In the genomic region with DNA sequence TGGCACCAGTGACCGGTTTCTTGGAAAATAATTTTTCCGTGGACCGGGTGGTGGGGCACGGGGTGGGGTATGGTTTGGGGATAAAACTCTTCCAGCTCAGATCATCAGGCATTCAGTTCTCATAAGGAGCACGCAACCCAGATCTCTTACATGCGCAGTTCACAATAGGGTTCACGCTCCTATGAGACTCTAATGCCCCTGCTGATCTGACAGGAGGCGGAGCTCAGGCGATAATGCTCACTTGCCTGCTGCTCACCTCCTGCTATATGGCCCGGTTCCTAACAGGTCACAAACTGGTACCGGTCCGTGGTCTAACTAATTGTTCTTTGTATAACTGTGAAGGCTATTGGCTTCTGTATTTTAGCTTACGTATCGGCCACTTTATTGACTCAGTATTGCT, we compare ENCODE assay signal across 25 cellular contexts. TPM values are rescaled to one million over a fixed set of nuclear protein-coding genes. Genes with fewer than 3 reads are reported as not detected.
"Had no signal": no experiment of that assay in that cellular context is flagged by ENCODE, and none has a peak within 500 bp of the region (broad histone marks: within the 10 kb centered on the region; RNA-seq: fewer than 3 reads in every experiment).

No MANE protein-coding gene starts in this region.

- H3K4me3 ChIP-seq: Peyer's patch had no signal

- H3K9me3 ChIP-seq: Peyer's patch had no signal

- DNase-seq: activated B cell treated with CpG ODN at 0.5 μM for 24 hours; activated CD4-positive, alpha-beta T cell treated with anti-CD3 and anti-CD28 coated beads for 1 hour; activated CD4-positive, alpha-beta T cell treated with anti-CD3 and anti-CD28 coated beads, Interleukin-2, amount 10 ng/mL, durations not matched to agents 24 days and 14 days; activated CD4-positive, alpha-beta T cell treated with anti-CD3 and anti-CD28 coated beads, Interleukin-2, amount 50 U/mL, for 48 hours; activated effector memory CD4-positive, alpha-beta T cell treated with Interleukin-2 at 50 U/mL for 16 hours; activated naive CD4-positive, alpha-beta T cell treated with Interleukin-2 at 50 U/mL for 16 hours; activated T-cell treated with anti-CD3 and anti-CD28 coated beads, Interleukin-2, amount 50 U/mL, for 1 hour; amygdala; IMR-90; Kasumi-1; KBM-7; NCI-H1105 treated with DMSO at 0.1 percent for 48 hours; NCI-H1436 treated with DMSO at 0.1 percent for 48 hours; NCI-H187; NCI-H2081; NCI-H446; NCI-H524; NCI-H774; NK-92 treated with Interleukin-12 subunit alpha and Interleukin-12 subunit beta, amount 100 ng/mL, for 24 hours; Peyer's patch; SHP77 treated with DMSO at 0.1 percent for 48 hours had no signal

- H3K9me3 Mint-ChIP-seq: activated B cell treated with CpG ODN at 0.5 μM for 24 hours; activated CD4-positive, alpha-beta T cell treated with anti-CD3 and anti-CD28 coated beads, Interleukin-2, amount 10 ng/mL, durations not matched to agents 24 days and 14 days; central memory CD8-positive, alpha-beta T cell; T-helper 1 cell treated with Interleukin-12 subunit alpha and Interleukin-12 subunit beta and Interleukin-4 antibody, amounts not matched to agents 30 μg/mL and 1 μg/mL, for 36 hours had no signal

- H3K36me3 ChIP-seq: Peyer's patch had no signal

- H3K4me1 Mint-ChIP-seq: activated B cell treated with CpG ODN at 0.5 μM for 24 hours; activated CD4-positive, alpha-beta T cell treated with anti-CD3 and anti-CD28 coated beads, Interleukin-2, amount 10 ng/mL, durations not matched to agents 24 days and 14 days; central memory CD8-positive, alpha-beta T cell had no signal

- H3K27ac ChIP-seq: Peyer's patch had no signal

- H3K27me3 ChIP-seq: Peyer's patch had no signal

- H3K4me1 ChIP-seq: Peyer's patch had no signal

- H3K27ac Mint-ChIP-seq: activated B cell treated with CpG ODN at 0.5 μM for 24 hours; activated CD4-positive, alpha-beta T cell treated with anti-CD3 and anti-CD28 coated beads, Interleukin-2, amount 10 ng/mL, durations not matched to agents 24 days and 14 days; activated naive CD8-positive, alpha-beta T cell; brain; T-helper 1 cell treated with Interleukin-12 subunit alpha and Interleukin-12 subunit beta and Interleukin-4 antibody, amounts not matched to agents 30 μg/mL and 1 μg/mL, for 36 hours had no signal

- H3K4me3 Mint-ChIP-seq: activated B cell treated with CpG ODN at 0.5 μM for 24 hours; activated CD4-positive, alpha-beta T cell treated with anti-CD3 and anti-CD28 coated beads, Interleukin-2, amount 10 ng/mL, durations not matched to agents 24 days and 14 days; activated naive CD8-positive, alpha-beta T cell; brain; central memory CD8-positive, alpha-beta T cell; T-helper 1 cell treated with Interleukin-12 subunit alpha and Interleukin-12 subunit beta and Interleukin-4 antibody, amounts not matched to agents 30 μg/mL and 1 μg/mL, for 36 hours had no signal

- H3K36me3 Mint-ChIP-seq: activated naive CD8-positive, alpha-beta T cell; brain had no signal

RNA-seq across cellular contexts. Expression of a gene that starts 51.7 kb away (rescaled TPM):
- total RNA-seq: activated B cell treated with CpG ODN at 0.5 μM for 24 hours had no signal
